ENCODE assay signal across 13 cellular contexts in the genomic region with DNA sequence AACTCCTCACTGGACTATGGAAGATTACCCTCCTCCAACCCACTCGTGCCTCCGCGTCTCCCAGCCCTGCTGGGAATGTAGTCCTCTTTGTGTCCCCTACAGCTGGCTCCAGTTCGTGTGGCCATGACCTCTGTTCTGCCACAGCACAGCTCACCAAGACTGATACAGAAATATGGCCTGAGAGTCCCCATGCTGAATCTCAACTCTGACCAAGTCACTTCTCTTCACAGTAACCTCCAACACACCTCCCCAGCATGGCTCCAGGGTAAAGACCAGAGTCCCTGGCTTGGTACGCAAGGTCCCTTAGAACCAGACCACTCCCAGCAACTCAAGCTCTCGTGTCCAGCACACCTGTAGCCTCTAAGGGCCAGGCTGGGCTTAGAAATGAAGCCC. TPM values are rescaled to one million over a fixed set of nuclear protein-coding genes. Genes with fewer than 3 reads are reported as not detected.
DNase-seq lines count a peak whose midpoint lies in the region; ATAC-seq, FAIRE-seq and TF ChIP-seq lines count a peak whose summit lies in the region.
"Had no signal": no experiment of that assay in that cellular context is flagged by ENCODE, and none has a peak within 500 bp of the region (broad histone marks: within the 10 kb centered on the region; RNA-seq: fewer than 3 reads in every experiment).

No MANE protein-coding gene starts in this region.

- peak; percentile 0 for TF ChIP-seq POLR2A in endothelial cell of umbilical vein (IDR thresholded peaks at IDR 0.05; ENCODE audit: low read depth, low read length)

- H2AFZ ChIP-seq in endothelial cell of umbilical vein (ENCODE audit: low read depth, low read length) = no peak overlapping the region

- peaks cover 10% of the 10 kb centered on the region for H3K36me3 Mint-ChIP-seq in activated CD4-positive, alpha-beta T cell treated with anti-CD3 and anti-CD28 coated beads, Interleukin-2, amount 10 ng/mL, durations not matched to agents 7 days and 5 days (ENCODE audit: low read depth)
- H3K36me3 Mint-ChIP-seq in natural killer cell = no peaks in the 10 kb centered on the region

- POLR2A ChIA-PET in activated CD4-positive, alpha-beta T cell treated with anti-CD3 and anti-CD28 coated beads, Interleukin-2, amount 10 ng/mL, durations not matched to agents 7 days and 5 days (lab: Charles Lee) = no interaction called here
- POLR2A ChIA-PET in endothelial cell of umbilical vein (lab: Charles Lee) (interaction anchor here (0.6 kb wide), 1 partner anchor 207 kb away, joined by 8 read pairs; no protein-coding TSS in a partner anchor), A673 (lab: Charles Lee; ENCODE audit: low non-redundant PET) (no interaction called here)

- DNase-seq in activated CD4-positive, alpha-beta T cell treated with anti-CD3 and anti-CD28 coated beads, Interleukin-2, amount 10 ng/mL, durations not matched to agents 7 days and 5 days = no peak
- no peak for DNase-seq in activated CD4-positive, alpha-beta T cell treated with anti-CD3 and anti-CD28 coated beads for 4 hours
- DNase-seq in endothelial cell of umbilical vein (ENCODE audit: low read depth, low spot score) (no peak), natural killer cell (no peak), A673 (ENCODE audit: low spot score) (no peak)
- DNase-seq: activated T-cell treated with anti-CD3 and anti-CD28 coated beads, Interleukin-2, amount 50 U/mL, for 4 hours; KBM-7; lower lobe of right lung; NCI-H2081 treated with DMSO at 0.1 percent for 48 hours had no signal

- H3K27ac ChIP-seq in endothelial cell of umbilical vein (ENCODE audit: insufficient read depth, low read depth, low read length) (no peak overlapping the region), urinary bladder (ENCODE audit: low read depth) (peak overlapping the region; percentile 69), A673 (ENCODE audit: low read depth, low read length, poor library complexity, severe bottlenecking) (no peak overlapping the region)

- dilution Hi-C loops in endothelial cell of umbilical vein (cut with MboI; ENCODE audit: extremely low pct_ligation_motif_present, low sequenced_read_pairs) = no loop called here

- no peak overlapping the region for H3K4me2 ChIP-seq in endothelial cell of umbilical vein (ENCODE audit: insufficient read depth, low read length)

- TF ChIP-seq CTCF in endothelial cell of umbilical vein (IDR thresholded peaks at IDR 0.05; ENCODE audit: extremely low read depth in 1 of 2, insufficient read depth in 1 of 2, low read depth in 1 of 2, low read length in 2 of 2) = no peak
- no peak for TF ChIP-seq CTCF in natural killer cell (IDR thresholded peaks at IDR 0.05)
- TF ChIP-seq CTCF in A673 (conservative IDR thresholded peaks at IDR 0.05; ENCODE audit: low read depth, low read length) = no peak

- H3K36me3 ChIP-seq in endothelial cell of umbilical vein (ENCODE audit: control insufficient read depth in 2 of 2, extremely low read depth in 1 of 2, insufficient read depth in 2 of 2, low read length in 2 of 2) = peaks cover 6 to 30% of the 10 kb centered on the region in 2 experiments
- peaks cover 1% of the 10 kb centered on the region for H3K36me3 ChIP-seq in urinary bladder (ENCODE audit: insufficient read depth)
- peaks cover 4% of the 10 kb centered on the region for H3K36me3 ChIP-seq in A673 (ENCODE audit: insufficient read depth, low read length, poor library complexity, severe bottlenecking)

- H3K27me3 Mint-ChIP-seq in activated CD4-positive, alpha-beta T cell treated with anti-CD3 and anti-CD28 coated beads, Interleukin-2, amount 10 ng/mL, durations not matched to agents 7 days and 5 days = peaks cover 21% of the 10 kb centered on the region
- peaks cover 7 to 15% of the 10 kb centered on the region in 2 donors for H3K27me3 Mint-ChIP-seq in natural killer cell (ENCODE audit: low read depth in 2 of 2)

- no peaks in the 10 kb centered on the region for H3K4me1 Mint-ChIP-seq in activated CD4-positive, alpha-beta T cell treated with anti-CD3 and anti-CD28 coated beads, Interleukin-2, amount 10 ng/mL, durations not matched to agents 7 days and 5 days
- H3K4me1 Mint-ChIP-seq in natural killer cell = peaks cover 0 to 18% of the 10 kb centered on the region in 2 donors

- CTCF ChIA-PET in activated CD4-positive, alpha-beta T cell treated with anti-CD3 and anti-CD28 coated beads, Interleukin-2, amount 10 ng/mL, durations not matched to agents 7 days and 5 days (lab: Charles Lee) = interaction anchor here (0.9 to 2.4 kb wide), 5 partner anchors 10 to 161 kb away, joined by 3 to 8 read pairs (median 4); a partner anchor contains a TSS
- CTCF ChIA-PET in endothelial cell of umbilical vein (lab: Charles Lee) = no interaction called here
- CTCF ChIA-PET in A673 (lab: Charles Lee) = no interaction called here

- H3K9ac ChIP-seq in endothelial cell of umbilical vein (replicated peaks; ENCODE audit: extremely low read depth, insufficient read depth, low read length) = no peak overlapping the region

- peaks cover 6 to 9% of the 10 kb centered on the region in 2 experiments for H3K27me3 ChIP-seq in endothelial cell of umbilical vein (ENCODE audit: control insufficient read depth in 2 of 2, insufficient read depth in 2 of 2, low read length in 2 of 2)
- no peaks in the 10 kb centered on the region for H3K27me3 ChIP-seq in A673 (replicated peaks; ENCODE audit: insufficient read depth, low read depth, low read length, poor library complexity)

- FAIRE-seq in endothelial cell of umbilical vein (lab: Jason Lieb, UNC) = no peak
- FAIRE-seq: A204.1 had no signal

- no peaks in the 10 kb centered on the region for H3K79me2 ChIP-seq in endothelial cell of umbilical vein (ENCODE audit: control insufficient read depth, insufficient read depth, low read length)

- WGBS in urinary bladder = 89% methylated on average over 6 of the region's 6 CpGs

- intact Hi-C loops in endothelial cell of umbilical vein (cut with micrococcal nuclease) = no loop called here
- intact Hi-C loops in natural killer cell (cut with micrococcal nuclease) = no loop called here
- intact Hi-C loops in A673 (cut with micrococcal nuclease; ENCODE audit: unreplicated experiment) = no loop called here

- peaks cover 6% of the 10 kb centered on the region for H3K4me1 ChIP-seq in endothelial cell of umbilical vein (ENCODE audit: control insufficient read depth, extremely low read depth, insufficient read depth, low read length)
- H3K4me1 ChIP-seq in urinary bladder (ENCODE audit: insufficient read depth) = no peaks in the 10 kb centered on the region
- H3K4me1 ChIP-seq in A673 (ENCODE audit: insufficient read depth, low read length, poor library complexity, severe bottlenecking) = peaks cover 24% of the 10 kb centered on the region
- H3K4me1 ChIP-seq: lower lobe of right lung had no signal

- no peaks in the 10 kb centered on the region for H3K9me1 ChIP-seq in endothelial cell of umbilical vein (replicated peaks; ENCODE audit: control insufficient read depth, extremely low read depth, insufficient read depth, low read length)

- ATAC-seq in natural killer cell (no peak), HG02981 (IDR thresholded peaks at IDR 0.05; ENCODE audit: unreplicated experiment) (no peak), HG03469 (IDR thresholded peaks at IDR 0.05; ENCODE audit: unreplicated experiment) (no peak)
- ATAC-seq: activated T-cell treated with anti-CD3 and anti-CD28 coated beads, Interleukin-2, amount 50 U/mL, for 4 hours; lower lobe of right lung had no signal

- H3K27ac Mint-ChIP-seq in activated CD4-positive, alpha-beta T cell treated with anti-CD3 and anti-CD28 coated beads, Interleukin-2, amount 10 ng/mL, durations not matched to agents 7 days and 5 days = peak overlapping the region; percentile 28
- peak overlapping the region; percentile 13 to 55 for H3K27ac Mint-ChIP-seq in natural killer cell

- BruUV-seq in endothelial cell of umbilical vein (replicated peaks; lab: Mats Ljungman, UMichigan) (no TSS peak), A673 (replicated peaks; lab: Mats Ljungman, UMichigan) (no TSS peak)

- no peak overlapping the region for H3K4me3 ChIP-seq in endothelial cell of umbilical vein (replicated peaks in 1 of 3; ENCODE audit: insufficient read depth in 1 of 3, low read depth in 1 of 3, low read length in 3 of 3)
- H3K4me3 ChIP-seq in urinary bladder (ENCODE audit: low read depth, low read length) = no peak overlapping the region
- no peak overlapping the region for H3K4me3 ChIP-seq in A673 (ENCODE audit: low read depth, low read length, poor library complexity, severe bottlenecking)
- H3K4me3 ChIP-seq: lower lobe of right lung had no signal

- H3K9me3 Mint-ChIP-seq in activated CD4-positive, alpha-beta T cell treated with anti-CD3 and anti-CD28 coated beads, Interleukin-2, amount 10 ng/mL, durations not matched to agents 7 days and 5 days = no peaks in the 10 kb centered on the region
- H3K9me3 Mint-ChIP-seq in natural killer cell = no peaks in the 10 kb centered on the region
- H3K9me3 Mint-ChIP-seq: activated T-cell treated with anti-CD3 and anti-CD28 coated beads, Interleukin-2, amount 50 U/mL, for 4 hours had no signal

- H4K20me1 ChIP-seq in endothelial cell of umbilical vein (replicated peaks; ENCODE audit: control insufficient read depth, extremely low read depth, insufficient read depth, low read length) = no peaks in the 10 kb centered on the region

- no peak overlapping the region for H3K4me3 Mint-ChIP-seq in activated CD4-positive, alpha-beta T cell treated with anti-CD3 and anti-CD28 coated beads, Interleukin-2, amount 10 ng/mL, durations not matched to agents 7 days and 5 days
- no peak overlapping the region for H3K4me3 Mint-ChIP-seq in natural killer cell
- H3K4me3 Mint-ChIP-seq: activated T-cell treated with anti-CD3 and anti-CD28 coated beads, Interleukin-2, amount 50 U/mL, for 4 hours had no signal

- H3K9me3 ChIP-seq in endothelial cell of umbilical vein (replicated peaks; ENCODE audit: control insufficient read depth, insufficient read depth, low read length) (no peaks in the 10 kb centered on the region), A673 (ENCODE audit: low read depth, low read length, poor library complexity, severe bottlenecking) (no peaks in the 10 kb centered on the region)
- H3K9me3 ChIP-seq: lower lobe of right lung had no signal

RNA-seq across cellular contexts. Expression of a gene that starts 2.3 kb away (rescaled TPM):
- 1 to 10 TPM in 1 of 2 experiments, under 1 TPM in 1; 0.52 to 1.3 TPM for total RNA-seq in activated CD4-positive, alpha-beta T cell treated with anti-CD3 and anti-CD28 coated beads, Interleukin-2, amount 10 ng/mL, durations not matched to agents 7 days and 5 days
- total RNA-seq in endothelial cell of umbilical vein (1.5 and 1.9 TPM in 2 replicates), natural killer cell (1 to 10 TPM in 2 of 3 donors, under 1 TPM in 1; 0.54 to 1.7 (median 1.4) TPM), urinary bladder (20.0 TPM), A673 (2021) (16.4 and 24.8 TPM in 2 replicates)
- polyA plus RNA-seq in endothelial cell of umbilical vein (0.55 and 1.1 TPM in 2 replicates), urinary bladder (19.7 TPM)
- polyA plus RNA-seq in endothelial cell of umbilical vein (2011; cell fraction: cytosol; rRNA removed) = 0.12 and 0.13 TPM in 2 replicates
- polyA plus RNA-seq in endothelial cell of umbilical vein (2011; cell fraction: nucleus; rRNA removed) = 4.9 and 6.0 TPM in 2 replicates
- polyA plus RNA-seq in endothelial cell of umbilical vein (2012) = 0.44 and 0.78 TPM in 2 replicates
- 0.19 and 1.2 TPM in 2 replicates for polyA minus RNA-seq in endothelial cell of umbilical vein
- polyA minus RNA-seq in endothelial cell of umbilical vein (2011; cell fraction: cytosol; rRNA and poly(A)+ RNA removed) = 14.2 TPM
- 0.96 and 1.8 TPM in 2 replicates for polyA minus RNA-seq in endothelial cell of umbilical vein (2011; cell fraction: nucleus; rRNA and poly(A)+ RNA removed)

RNA-seq across cellular contexts. Expression of a gene that starts 12.0 kb away (rescaled TPM):
- 100 to 1,000 TPM; 150 to 157 TPM for total RNA-seq in activated CD4-positive, alpha-beta T cell treated with anti-CD3 and anti-CD28 coated beads, Interleukin-2, amount 10 ng/mL, durations not matched to agents 7 days and 5 days
- total RNA-seq in endothelial cell of umbilical vein (184 and 186 TPM in 2 replicates), natural killer cell (100 to 1,000 TPM; 117 to 139 (median 124) TPM), urinary bladder (82.4 TPM), A673 (2021) (189 and 215 TPM in 2 replicates)
- polyA plus RNA-seq in endothelial cell of umbilical vein (415 and 427 TPM in 2 replicates), urinary bladder (282 TPM)
- polyA plus RNA-seq in endothelial cell of umbilical vein (2011; cell fraction: cytosol; rRNA removed) = 307 and 337 TPM in 2 replicates
- 290 and 315 TPM in 2 replicates for polyA plus RNA-seq in endothelial cell of umbilical vein (2011; cell fraction: nucleus; rRNA removed)
- polyA plus RNA-seq in endothelial cell of umbilical vein (2012) = 171 and 242 TPM in 2 replicates
- polyA minus RNA-seq in endothelial cell of umbilical vein = 542 and 636 TPM in 2 replicates
- polyA minus RNA-seq in endothelial cell of umbilical vein (2011; cell fraction: cytosol; rRNA and poly(A)+ RNA removed) = 468 TPM
- 79.8 and 86.9 TPM in 2 replicates for polyA minus RNA-seq in endothelial cell of umbilical vein (2011; cell fraction: nucleus; rRNA and poly(A)+ RNA removed)

RNA-seq across cellular contexts. Expression of a gene that starts 24.2 kb away (rescaled TPM):
- total RNA-seq in activated CD4-positive, alpha-beta T cell treated with anti-CD3 and anti-CD28 coated beads, Interleukin-2, amount 10 ng/mL, durations not matched to agents 7 days and 5 days = under 1 TPM; 0.32 to 0.33 TPM
- total RNA-seq in endothelial cell of umbilical vein = not detected in 2 replicates
- not detected in 2 replicates for polyA plus RNA-seq in endothelial cell of umbilical vein
- polyA plus RNA-seq in endothelial cell of umbilical vein (2011; cell fraction: cytosol; rRNA removed) = not detected in 2 replicates
- 0.51 TPM in 1 of 2 replicates, not detected in the other for polyA plus RNA-seq in endothelial cell of umbilical vein (2011; cell fraction: nucleus; rRNA removed)
- not detected in 2 replicates for polyA plus RNA-seq in endothelial cell of umbilical vein (2012)
- polyA minus RNA-seq in endothelial cell of umbilical vein = not detected in 2 replicates
- polyA minus RNA-seq in endothelial cell of umbilical vein (2011; cell fraction: cytosol; rRNA and poly(A)+ RNA removed) = not detected
- not detected in 2 replicates for polyA minus RNA-seq in endothelial cell of umbilical vein (2011; cell fraction: nucleus; rRNA and poly(A)+ RNA removed)
- not detected for total RNA-seq in natural killer cell
- not detected for total RNA-seq in urinary bladder
- polyA plus RNA-seq in urinary bladder = not detected
- 0.50 TPM in 1 of 2 replicates, not detected in the other for total RNA-seq in A673 (2021)
- total RNA-seq: activated T-cell treated with anti-CD3 and anti-CD28 coated beads, Interleukin-2, amount 50 U/mL, for 4 hours; lower lobe of right lung had no signal

RNA-seq across cellular contexts. Expression of a gene that starts 33.8 kb away (rescaled TPM):
- total RNA-seq in activated CD4-positive, alpha-beta T cell treated with anti-CD3 and anti-CD28 coated beads, Interleukin-2, amount 10 ng/mL, durations not matched to agents 7 days and 5 days = not detected
- total RNA-seq in endothelial cell of umbilical vein = not detected in 2 replicates
- 0.05 and 0.11 TPM in 2 replicates for polyA plus RNA-seq in endothelial cell of umbilical vein
- not detected in 2 replicates for polyA plus RNA-seq in endothelial cell of umbilical vein (2011; cell fraction: cytosol; rRNA removed)
- polyA plus RNA-seq in endothelial cell of umbilical vein (2011; cell fraction: nucleus; rRNA removed) = 0.22 and 0.27 TPM in 2 replicates
- not detected in 2 replicates for polyA plus RNA-seq in endothelial cell of umbilical vein (2012)
- not detected in 2 replicates for polyA minus RNA-seq in endothelial cell of umbilical vein
- not detected for polyA minus RNA-seq in endothelial cell of umbilical vein (2011; cell fraction: cytosol; rRNA and poly(A)+ RNA removed)
- not detected in 2 replicates for polyA minus RNA-seq in endothelial cell of umbilical vein (2011; cell fraction: nucleus; rRNA and poly(A)+ RNA removed)
- total RNA-seq in natural killer cell = not detected
- 0.69 TPM for total RNA-seq in urinary bladder
- polyA plus RNA-seq in urinary bladder = 0.81 TPM
- 0.49 and 0.81 TPM in 2 replicates for total RNA-seq in A673 (2021)

RNA-seq across cellular contexts. Expression of a gene that starts 37.9 kb away (rescaled TPM):
- 10 to 100 TPM; 41.3 to 45.7 TPM for total RNA-seq in activated CD4-positive, alpha-beta T cell treated with anti-CD3 and anti-CD28 coated beads, Interleukin-2, amount 10 ng/mL, durations not matched to agents 7 days and 5 days
- 32.2 and 34.8 TPM in 2 replicates for total RNA-seq in endothelial cell of umbilical vein
- 31.0 and 35.3 TPM in 2 replicates for polyA plus RNA-seq in endothelial cell of umbilical vein
- polyA plus RNA-seq in endothelial cell of umbilical vein (2011; cell fraction: cytosol; rRNA removed) = 11.0 and 13.2 TPM in 2 replicates
- polyA plus RNA-seq in endothelial cell of umbilical vein (2011; cell fraction: nucleus; rRNA removed) = 277 and 301 TPM in 2 replicates
- polyA plus RNA-seq in endothelial cell of umbilical vein (2012) = 16.9 and 17.3 TPM in 2 replicates
- 19.7 and 30.4 TPM in 2 replicates for polyA minus RNA-seq in endothelial cell of umbilical vein
- 16.7 TPM for polyA minus RNA-seq in endothelial cell of umbilical vein (2011; cell fraction: cytosol; rRNA and poly(A)+ RNA removed)
- polyA minus RNA-seq in endothelial cell of umbilical vein (2011; cell fraction: nucleus; rRNA and poly(A)+ RNA removed) = 43.9 and 50.3 TPM in 2 replicates
- total RNA-seq in natural killer cell = 10 to 100 TPM; 25.8 to 37.6 (median 32.3) TPM
- total RNA-seq in urinary bladder = 8.0 TPM
- polyA plus RNA-seq in urinary bladder = 12.9 TPM
- 11.8 and 12.6 TPM in 2 replicates for total RNA-seq in A673 (2021)
